In the genomic region with DNA sequence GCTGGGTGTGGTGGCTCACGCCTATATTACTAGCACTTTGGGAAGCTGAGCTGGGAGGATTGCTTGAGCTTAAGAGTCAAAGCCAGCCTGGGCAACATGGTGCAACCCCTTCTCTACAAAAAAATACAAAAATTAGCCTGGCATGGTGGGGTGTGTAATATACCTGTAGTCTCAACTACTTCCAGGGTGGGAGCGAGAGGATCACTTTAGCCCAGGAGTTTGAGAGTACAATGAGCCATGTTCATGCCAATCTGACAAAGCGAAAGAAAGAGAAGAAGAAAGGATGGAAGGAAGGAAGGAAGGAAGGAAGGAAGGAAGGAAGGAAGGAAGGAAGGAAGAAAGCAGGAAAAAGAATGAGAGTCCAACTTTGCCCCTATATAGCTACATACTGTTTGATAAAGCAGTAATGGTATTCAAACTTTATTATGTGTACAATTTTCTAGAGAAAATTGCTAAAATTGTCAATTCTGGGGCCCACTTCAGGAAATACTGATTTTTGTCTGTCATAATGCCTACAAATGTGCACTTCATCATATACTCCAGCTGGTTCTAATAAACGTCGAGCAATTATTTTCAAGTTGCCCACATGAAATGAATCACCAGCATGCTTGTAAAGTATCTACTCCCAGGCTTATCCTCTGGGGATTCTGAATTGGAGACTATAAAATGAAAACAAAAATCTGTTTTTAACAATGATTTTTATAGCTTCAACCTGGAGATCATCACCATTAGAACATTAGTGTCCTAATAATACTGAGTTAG, we compare ENCODE assay signal across 16 cellular contexts.
"Had no signal": no experiment of that assay in that cellular context is flagged by ENCODE, and none has a peak within 500 bp of the region (broad histone marks: within the 10 kb centered on the region; RNA-seq: fewer than 3 reads in every experiment).

No MANE protein-coding gene starts in this region.

- H3K36me3 ChIP-seq: adrenal gland, sigmoid colon, spleen, upper lobe of right lung, WERI-Rb-1 had no signal

- H3K79me2 ChIP-seq: hepatocyte had no signal

- H2AFZ ChIP-seq: hepatocyte had no signal

- H3K9me3 ChIP-seq: adrenal gland, sigmoid colon, upper lobe of right lung had no signal

- H3K27ac ChIP-seq: adrenal gland, epithelial cell of prostate, hepatocyte, sigmoid colon, spleen, upper lobe of right lung, WERI-Rb-1 had no signal

- H3K4me1 ChIP-seq: adrenal gland, sigmoid colon, spleen, upper lobe of right lung had no signal

- H3K27me3 ChIP-seq: adrenal gland, hepatocyte, sigmoid colon, spleen, upper lobe of right lung had no signal

- DNase-seq: activated CD4-positive, alpha-beta T cell treated with anti-CD3 and anti-CD28 coated beads for 1 hour; activated gamma-delta T cell; adrenal gland; effector memory CD8-positive, alpha-beta T cell; left cardiac atrium; mesenchymal stem cell; naive thymus-derived CD8-positive, alpha-beta T cell; sigmoid colon; spleen; stimulated activated CD4-positive, alpha-beta T cell treated with anti-CD3 and anti-CD28 coated beads, Interleukin-4, amount 100 ng/mL, for 4 hours; stimulated activated naive CD4-positive, alpha-beta T cell; SW 1271; upper lobe of right lung; WERI-Rb-1 had no signal

- H3K4me3 ChIP-seq: adrenal gland, hepatocyte, sigmoid colon, spleen, upper lobe of right lung had no signal

- H3K4me2 ChIP-seq: hepatocyte had no signal

- ATAC-seq: effector memory CD8-positive, alpha-beta T cell; left cardiac atrium; naive thymus-derived CD8-positive, alpha-beta T cell; upper lobe of right lung had no signal
